Comparison of ENCODE assay signal across 9 cellular contexts in genomic region chr3:69385033-69385722, GRCh38. TPM values are rescaled to one million over a fixed set of nuclear protein-coding genes. Genes with fewer than 3 reads are reported as not detected.
DNase-seq lines count a peak whose midpoint lies in the region; ATAC-seq lines count a peak whose summit lies in the region.
"Had no signal": no experiment of that assay in that cellular context is flagged by ENCODE, and none has a peak within 500 bp of the region (broad histone marks: within the 10 kb centered on the region; RNA-seq: fewer than 3 reads in every experiment).

No MANE protein-coding gene starts in this region.

- no peaks in the 10 kb centered on the region for H3K36me3 ChIP-seq in ACC112 (ENCODE audit: insufficient read depth, low read length)

- no peak for DNase-seq in Jurkat, Clone E6-1 (ENCODE audit: low read depth, low spot score)
- no peak for DNase-seq in effector memory CD8-positive, alpha-beta T cell
- DNase-seq in naive B cell (no peak), left lobe of liver (ENCODE audit: low spot score) (no peak), NCI-H1048 (lab: John Stamatoyannopoulos, UW) (no peak)
- no peak for DNase-seq in stimulated activated CD4-positive, alpha-beta T cell treated with anti-CD3 and anti-CD28 coated beads, Interleukin-2, amount 100 ng/mL, for 24 hours
- DNase-seq: IMR-90 had no signal

- no peaks in the 10 kb centered on the region for H3K9me3 Mint-ChIP-seq in effector memory CD8-positive, alpha-beta T cell
- no peaks in the 10 kb centered on the region for H3K9me3 Mint-ChIP-seq in naive B cell

- peaks cover 81% of the 10 kb centered on the region for H3K27me3 ChIP-seq in ACC112 (ENCODE audit: insufficient read depth, low read length)

- H3K36me3 Mint-ChIP-seq in effector memory CD8-positive, alpha-beta T cell (ENCODE audit: insufficient read depth) = peaks cover 7% of the 10 kb centered on the region
- H3K36me3 Mint-ChIP-seq in naive B cell = no peaks in the 10 kb centered on the region

- H3K27me3 Mint-ChIP-seq in effector memory CD8-positive, alpha-beta T cell = peaks cover 48 to 60% of the 10 kb centered on the region in 2 donors
- H3K27me3 Mint-ChIP-seq in naive B cell = peaks cover 22 to 34% (median 26%) of the 10 kb centered on the region in 3 donors

- H2AFZ ChIP-seq in ACC112 (ENCODE audit: low read length, unreplicated experiment) = no peak overlapping the region

- no peaks in the 10 kb centered on the region for H3K4me1 ChIP-seq in ACC112 (ENCODE audit: control insufficient read depth, insufficient read depth, low read length, unreplicated experiment)

- no peaks in the 10 kb centered on the region for H3K79me2 ChIP-seq in ACC112 (ENCODE audit: control insufficient read depth, insufficient read depth, low read length, unreplicated experiment)

- peak; percentile 3 for ATAC-seq in effector memory CD8-positive, alpha-beta T cell (replicated peaks)
- ATAC-seq in naive B cell (ENCODE audit: low read depth in 2 of 2) (peak in 1 of 2 donors; percentile 18), left lobe of liver (no peak)
- ATAC-seq in activated CD4-positive, CD25-positive, alpha-beta regulatory T cell treated with anti-CD3 and anti-CD28 coated beads, Interleukin-2, amount 50 U/mL, for 24 hours = no peak

- H3K27ac Mint-ChIP-seq in effector memory CD8-positive, alpha-beta T cell = peak overlapping the region in 1 of 2 donors; percentile 35
- no peak overlapping the region for H3K27ac Mint-ChIP-seq in naive B cell

- H3K4me1 Mint-ChIP-seq in effector memory CD8-positive, alpha-beta T cell (ENCODE audit: low read depth in 2 of 2) = peaks cover 5 to 10% of the 10 kb centered on the region in 2 donors
- peaks cover 11 to 19% (median 13%) of the 10 kb centered on the region in 3 donors for H3K4me1 Mint-ChIP-seq in naive B cell

- peak overlapping the region; percentile 70 for H3K4me3 ChIP-seq in ACC112 (ENCODE audit: low read depth, low read length)
- H3K4me3 ChIP-seq in Jurkat, Clone E6-1 (ENCODE audit: low read length) = peak overlapping the region; percentile 74

- peak overlapping the region; percentile 82 to 89 for H3K4me3 Mint-ChIP-seq in effector memory CD8-positive, alpha-beta T cell
- H3K4me3 Mint-ChIP-seq in naive B cell = peak overlapping the region in 7 of 8 donors; percentile 61 to 86 (median 74)

- no peak overlapping the region for H3K27ac ChIP-seq in ACC112 (ENCODE audit: low read depth, low read length)

RNA-seq across cellular contexts. Expression of gene FRMD4B, which starts 0.7 kb away (rescaled TPM):
- polyA plus RNA-seq in Jurkat, Clone E6-1 (2012; ENCODE audit: insufficient read depth, insufficient read length) = 9.7 TPM
- under 1 TPM in 4 of 6 donors, not detected in 2; 0.08 to 0.72 (median 0.37) TPM for polyA plus RNA-seq in naive B cell (ENCODE audit: low read depth in 6 of 6)
- total RNA-seq in left lobe of liver = 12.8 TPM
